Comparison of ENCODE assay signal across 1 cellular context in genomic region chr9:101514056-101514455, GRCh38.
TF ChIP-seq lines count a peak whose summit lies in the region.

No MANE protein-coding gene starts in this region.

TF ChIP-seq in H1, 55 proteins besides CTCF, POLR2A, EP300 and RAD21 (continued from another document):
- TF ChIP-seq SP1 (IDR thresholded peaks at IDR 0.05; ENCODE audit: low read depth, low read length), result no peak
